In genomic region chr15:67512140-67512539, GRCh38 we compare ENCODE assay signal across 13 cellular contexts.
"Had no signal": no experiment of that assay in that cellular context is flagged by ENCODE, and none has a peak within 500 bp of the region (broad histone marks: within the 10 kb centered on the region; RNA-seq: fewer than 3 reads in every experiment).

No MANE protein-coding gene starts in this region.

- H3K27ac ChIP-seq: brain microvascular endothelial cell, gastroesophageal sphincter, sigmoid colon had no signal

- H3K27me3 Mint-ChIP-seq: activated naive CD8-positive, alpha-beta T cell had no signal

- H3K9me3 ChIP-seq: gastroesophageal sphincter, sigmoid colon had no signal

- DNase-seq: activated T-cell treated with anti-CD3 and anti-CD28 coated beads, Interleukin-2, amount 50 U/mL, for 1 hour; brain microvascular endothelial cell; effector memory CD4-positive, alpha-beta T cell; left ventricle myocardium superior; mesendoderm; sigmoid colon; stimulated activated CD4-positive, alpha-beta T cell treated with anti-CD3 and anti-CD28 coated beads, Interleukin-2, amount 100 ng/mL, for 24 hours; stimulated activated naive CD4-positive, alpha-beta T cell; trophoblast cell had no signal

- ATAC-seq: activated CD4-positive, CD25-positive, alpha-beta regulatory T cell treated with anti-CD3 and anti-CD28 coated beads, Interleukin-2, amount 50 U/mL, for 24 hours; gastroesophageal sphincter; left ventricle myocardium superior had no signal

- H3K4me3 ChIP-seq: gastroesophageal sphincter, sigmoid colon had no signal

- H3K27ac Mint-ChIP-seq: activated naive CD8-positive, alpha-beta T cell had no signal

- H3K36me3 ChIP-seq: brain microvascular endothelial cell had no signal

- H3K4me3 Mint-ChIP-seq: activated naive CD8-positive, alpha-beta T cell; neural crest cell had no signal

- H3K4me1 ChIP-seq: gastroesophageal sphincter, sigmoid colon had no signal

- H3K27me3 ChIP-seq: brain microvascular endothelial cell, gastroesophageal sphincter, sigmoid colon had no signal

- H3K4me1 Mint-ChIP-seq: neural crest cell had no signal

- H3K9me3 Mint-ChIP-seq: neural crest cell had no signal
